In the genomic region with DNA sequence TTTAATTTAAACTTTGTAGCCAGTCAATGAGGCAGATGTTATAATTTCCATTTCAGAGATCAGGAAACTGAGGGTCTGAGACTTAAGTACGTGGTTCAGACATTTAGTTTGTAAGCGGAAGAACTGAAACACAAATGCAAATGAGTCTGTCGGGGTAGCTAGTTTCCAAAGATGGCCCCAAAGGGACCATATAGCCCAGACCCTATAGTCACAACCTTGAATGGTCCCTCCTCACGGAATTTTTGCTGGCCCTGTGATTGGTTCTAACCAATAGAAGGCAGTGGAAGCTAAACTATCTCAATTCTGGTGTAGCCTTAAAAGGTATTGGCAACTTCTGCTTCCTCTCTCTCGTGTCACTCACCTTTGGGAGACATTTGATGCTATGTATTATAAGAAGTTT, we compare ENCODE assay signal across 26 cellular contexts. TPM values are rescaled to one million over a fixed set of nuclear protein-coding genes. Genes with fewer than 3 reads are reported as not detected.
A peak's percentile ranks its signal among the peaks of the same experiment; 100 is the strongest.
DNase-seq lines count a peak whose midpoint lies in the region; ATAC-seq, FAIRE-seq and TF ChIP-seq lines count a peak whose summit lies in the region.
"Had no signal": no experiment of that assay in that cellular context is flagged by ENCODE, and none has a peak within 500 bp of the region (broad histone marks: within the 10 kb centered on the region; RNA-seq: fewer than 3 reads in every experiment).

No MANE protein-coding gene starts in this region.

- no peak for TF ChIP-seq CTCF in activated B cell treated with CpG ODN at 0.5 μM for 24 hours (IDR thresholded peaks at IDR 0.05)

- ATAC-seq in HG02938 (IDR thresholded peaks at IDR 0.05; ENCODE audit: unreplicated experiment) (peak; percentile 78), activated B cell treated with CpG ODN at 0.5 μM for 24 hours (ENCODE audit: low read depth) (peak; percentile 49), HG03442 (IDR thresholded peaks at IDR 0.05; ENCODE audit: unreplicated experiment) (no peak)
- peak; percentile 8 for ATAC-seq in stimulated activated memory B cell treated with anti-CD40 and anti-IgM and Interleukin-4, amounts not matched to agents 10 μg/mL and 1 μg/mL and 100 μg/mL, for 72 hours

- H3K27ac Mint-ChIP-seq in activated B cell treated with CpG ODN at 0.5 μM for 24 hours: no peak overlapping the region
- H3K27ac Mint-ChIP-seq in stimulated activated memory B cell treated with anti-CD40 and anti-IgM and Interleukin-4, amounts not matched to agents 10 μg/mL and 1 μg/mL and 100 μg/mL, for 72 hours: no peak overlapping the region
- H3K27ac Mint-ChIP-seq: CD4-positive, CD25-positive, alpha-beta regulatory T cell; T-helper 1 cell treated with Interleukin-12 subunit alpha and Interleukin-12 subunit beta and Interleukin-4 antibody, amounts not matched to agents 30 μg/mL and 1 μg/mL, for 36 hours had no signal

- no peak overlapping the region for H3K4me3 ChIP-seq in HAP-1
- H3K4me3 ChIP-seq: MG63, SK-N-MC had no signal

- H3K9me3 ChIP-seq in HAP-1: no peaks in the 10 kb centered on the region
- H3K9me3 ChIP-seq: MG63 had no signal

- no peak overlapping the region for H3K4me3 Mint-ChIP-seq in activated B cell treated with CpG ODN at 0.5 μM for 24 hours
- no peak overlapping the region for H3K4me3 Mint-ChIP-seq in stimulated activated memory B cell treated with anti-CD40 and anti-IgM and Interleukin-4, amounts not matched to agents 10 μg/mL and 1 μg/mL and 100 μg/mL, for 72 hours
- H3K4me3 Mint-ChIP-seq: CD4-positive, CD25-positive, alpha-beta regulatory T cell; T-helper 1 cell treated with Interleukin-12 subunit alpha and Interleukin-12 subunit beta and Interleukin-4 antibody, amounts not matched to agents 30 μg/mL and 1 μg/mL, for 36 hours had no signal

- CTCF ChIA-PET in activated B cell treated with CpG ODN at 0.5 μM for 24 hours (lab: Charles Lee): no interaction called here

- no peaks in the 10 kb centered on the region for H3K4me1 ChIP-seq in HAP-1

- in situ Hi-C loops in HAP-1 (cut with MboI; ENCODE audit: low sequenced_read_pairs): no loop called here

- POLR2A ChIA-PET in activated B cell treated with CpG ODN at 0.5 μM for 24 hours (lab: Charles Lee): no interaction called here

- no peaks in the 10 kb centered on the region for H3K36me3 ChIP-seq in HAP-1 (replicated peaks)
- H3K36me3 ChIP-seq: MG63 had no signal

- peaks cover 7% of the 10 kb centered on the region for H3K27me3 Mint-ChIP-seq in activated B cell treated with CpG ODN at 0.5 μM for 24 hours
- peaks cover 29% of the 10 kb centered on the region for H3K27me3 Mint-ChIP-seq in stimulated activated memory B cell treated with anti-CD40 and anti-IgM and Interleukin-4, amounts not matched to agents 10 μg/mL and 1 μg/mL and 100 μg/mL, for 72 hours

- no peak for DNase-seq in GM18507 (ENCODE audit: extremely low spot score, insufficient read length, low read depth)
- DNase-seq in activated B cell treated with CpG ODN at 0.5 μM for 24 hours: no peak
- no peak for DNase-seq in cerebellum (ENCODE audit: low spot score)
- no peak for DNase-seq in HAP-1 (ENCODE audit: low spot score in 2 of 2)
- DNase-seq: 8988T; ACHN; CD4-positive, CD25-positive, alpha-beta regulatory T cell; GOT3; HCEC 1CT; IMR-90; KG1; MG63; NCI-H1694; NCI-H2081; NCI-H2227 treated with DMSO at 0.1 percent for 48 hours; NCI-H526 treated with DMSO at 0.1 percent for 48 hours; SIG-M5; SW 1271 had no signal

- H3K27me3 ChIP-seq in HAP-1 (ENCODE audit: low read depth): no peaks in the 10 kb centered on the region
- H3K27me3 ChIP-seq: MG63 had no signal

- H3K36me3 Mint-ChIP-seq in activated B cell treated with CpG ODN at 0.5 μM for 24 hours (ENCODE audit: low read depth): no peaks in the 10 kb centered on the region
- no peaks in the 10 kb centered on the region for H3K36me3 Mint-ChIP-seq in stimulated activated memory B cell treated with anti-CD40 and anti-IgM and Interleukin-4, amounts not matched to agents 10 μg/mL and 1 μg/mL and 100 μg/mL, for 72 hours
- H3K36me3 Mint-ChIP-seq: CD4-positive, CD25-positive, alpha-beta regulatory T cell had no signal

- no peaks in the 10 kb centered on the region for H3K4me1 Mint-ChIP-seq in activated B cell treated with CpG ODN at 0.5 μM for 24 hours
- no peaks in the 10 kb centered on the region for H3K4me1 Mint-ChIP-seq in stimulated activated memory B cell treated with anti-CD40 and anti-IgM and Interleukin-4, amounts not matched to agents 10 μg/mL and 1 μg/mL and 100 μg/mL, for 72 hours
- H3K4me1 Mint-ChIP-seq: CD4-positive, CD25-positive, alpha-beta regulatory T cell had no signal

- H3K9me3 Mint-ChIP-seq in activated B cell treated with CpG ODN at 0.5 μM for 24 hours: no peaks in the 10 kb centered on the region
- H3K9me3 Mint-ChIP-seq in stimulated activated memory B cell treated with anti-CD40 and anti-IgM and Interleukin-4, amounts not matched to agents 10 μg/mL and 1 μg/mL and 100 μg/mL, for 72 hours: no peaks in the 10 kb centered on the region
- H3K9me3 Mint-ChIP-seq: CD4-positive, CD25-positive, alpha-beta regulatory T cell; T-helper 1 cell treated with Interleukin-12 subunit alpha and Interleukin-12 subunit beta and Interleukin-4 antibody, amounts not matched to agents 30 μg/mL and 1 μg/mL, for 36 hours had no signal

- intact Hi-C loops in activated B cell treated with CpG ODN at 0.5 μM for 24 hours (cut with micrococcal nuclease): no loop called here

- peak; percentile 80 for FAIRE-seq in GM18507 (lab: Jason Lieb, UNC)
- FAIRE-seq: D721Med, RCC 7860 had no signal

RNA-seq across cellular contexts. Expression of a gene that starts 7.5 kb away (rescaled TPM):
- total RNA-seq in activated B cell treated with CpG ODN at 0.5 μM for 24 hours (not detected in 2 replicates), cerebellum (0.27 TPM)
- total RNA-seq: CD4-positive, CD25-positive, alpha-beta regulatory T cell; IMR-90; NCI-H460 had no signal
